Comparison of ENCODE assay signal across 8 cellular contexts in genomic region chr2:48531141-48531648, GRCh38. TPM values are rescaled to one million over a fixed set of nuclear protein-coding genes. Genes with fewer than 3 reads are reported as not detected.
DNase-seq lines count a peak whose midpoint lies in the region; ATAC-seq, FAIRE-seq and TF ChIP-seq lines count a peak whose summit lies in the region.

No MANE protein-coding gene starts in this region.

- H3K36me3 Mint-ChIP-seq in IgD-negative memory B cell = peaks cover 5% of the 10 kb centered on the region

- H3K9ac ChIP-seq in K562 (ENCODE audit: insufficient read depth in 1 of 2, low read depth in 2 of 2, low read length in 2 of 2) (no peak overlapping the region; a peak in 1 of 4 replicates), smooth muscle cell (ENCODE audit: low read depth) (peak overlapping the region; percentile 94)

- peak overlapping the region; percentile 90; the same call in 1 of the 2 replicates for H2AFZ ChIP-seq in K562 (ENCODE audit: low read depth, low read length)
- no peak overlapping the region for H2AFZ ChIP-seq in smooth muscle cell (ENCODE audit: low read depth)

- POLR2A ChIA-PET in K562 (lab: Yijun Ruan, JAX) = interaction anchor here (0.6 to 1.8 kb wide), 3 partner anchors 9 to 1005 kb away, joined by 3 to 4 read pairs (median 3); no protein-coding TSS in a partner anchor

- H3K4me3 ChIP-seq in K562 = no peak overlapping the region
- H3K4me3 ChIP-seq in smooth muscle cell = peak overlapping the region; percentile 91

- H3K4me1 ChIP-seq in K562 (replicated peaks in 1 of 2; ENCODE audit: control insufficient read depth in 2 of 2, insufficient read depth in 2 of 2, low read length in 2 of 2) (peaks cover 3 to 12% of the 10 kb centered on the region in 2 experiments; a peak in 3 of 5 replicates), smooth muscle cell (ENCODE audit: low read depth) (peaks cover 28% of the 10 kb centered on the region)

- H3K4me2 ChIP-seq in K562 (ENCODE audit: insufficient read depth, low read length) = 0 out of 2 replicates have a peak overlapping the region, but pooled peaks have one; percentile 79
- H3K4me2 ChIP-seq in smooth muscle cell = peak overlapping the region; percentile 88

- no peaks in the 10 kb centered on the region for H3K9me3 Mint-ChIP-seq in IgD-negative memory B cell

- TF ChIP-seq POLR2A in K562 (conservative IDR thresholded peaks at IDR 0.05) = no peak

- FAIRE-seq in K562 (lab: Jason Lieb, UNC) = peak; percentile 58

- no peaks in the 10 kb centered on the region for H3K9me1 ChIP-seq in K562 (ENCODE audit: control insufficient read depth, insufficient read depth, low read length)

- TF ChIP-seq RAD21 in K562 (CRISPR knock-in tag; conservative IDR thresholded peaks at IDR 0.05 in 1 of 2, IDR thresholded peaks at IDR 0.05 in 1 of 2) = no peak

- H4K20me1 ChIP-seq in K562 (replicated peaks; ENCODE audit: control insufficient read depth, insufficient read depth, low read length) = no peaks in the 10 kb centered on the region
- H4K20me1 ChIP-seq in smooth muscle cell (ENCODE audit: low read depth) = peaks cover 41% of the 10 kb centered on the region

- intact Hi-C loops in K562 (cut with micrococcal nuclease) = loop anchor here (5.0 kb wide), 1 partner anchor 59 kb away; no protein-coding TSS in a partner anchor

- in situ Hi-C loops in K562 (cut with MboI) = no loop called here

- peak overlapping the region in 1 of 3 donors; percentile 17 for H3K27ac Mint-ChIP-seq in IgD-negative memory B cell

- peak overlapping the region; percentile 2 to 91 (median 37) for H3K4me3 Mint-ChIP-seq in IgD-negative memory B cell

- WGBS in K562 (ENCODE audit: insufficient coverage, low coverage, missing lambda C conversion rate) = 21% methylated on average over 6 of the region's 6 CpGs
- 0% methylated on average over 6 of the region's 6 CpGs for WGBS in smooth muscle cell (ENCODE audit: low lambda C conversion rate)

- no TSS peak for BruUV-seq in K562 (replicated peaks; lab: Mats Ljungman, UMichigan)

- H3F3A ChIP-seq in smooth muscle cell (ENCODE audit: low read depth) = peaks cover 32% of the 10 kb centered on the region

- TF ChIP-seq EP300 in K562 (IDR thresholded peaks at IDR 0.05; ENCODE audit: low read length) = no peak

- H3K36me3 ChIP-seq in K562 (ENCODE audit: control insufficient read depth, insufficient read depth, low read length) = no peaks in the 10 kb centered on the region
- H3K36me3 ChIP-seq in smooth muscle cell (ENCODE audit: low read depth) = no peaks in the 10 kb centered on the region

- DNase-seq in AG09319 (ENCODE audit: extremely low read depth, low read depth) = peak; percentile 81
- DNase-seq in K562 (ENCODE audit: extremely low read depth in 1 of 4, low spot score in 3 of 4) = no peak
- DNase-seq in iPS-NIHi7 (ENCODE audit: extremely low spot score) = peak; percentile 45
- peak; percentile 50 for DNase-seq in smooth muscle cell (lab: John Stamatoyannopoulos, UW; ENCODE audit: unreplicated experiment)
- no peak for DNase-seq in NCI-H1092 (lab: John Stamatoyannopoulos, UW)

- ATAC-seq in K562 (no peak), HG03280 (IDR thresholded peaks at IDR 0.05; ENCODE audit: unreplicated experiment) (no peak), GM21529 (IDR thresholded peaks at IDR 0.05; ENCODE audit: unreplicated experiment) (no peak)

- no peaks in the 10 kb centered on the region for H3K9me3 ChIP-seq in K562 (replicated peaks; ENCODE audit: control insufficient read depth, insufficient read depth, low read depth, low read length)
- no peaks in the 10 kb centered on the region for H3K9me3 ChIP-seq in smooth muscle cell (replicated peaks; ENCODE audit: low read depth)

- H3K4me1 Mint-ChIP-seq in IgD-negative memory B cell = peaks cover 3 to 9% (median 5%) of the 10 kb centered on the region in 3 donors

- no peak for TF ChIP-seq CTCF in AG09319 (IDR thresholded peaks at IDR 0.05; ENCODE audit: low read depth, low read length)
- no peak for TF ChIP-seq CTCF in K562 (IDR thresholded peaks at IDR 0.05 in 2 of 3, conservative IDR thresholded peaks at IDR 0.05 in 1 of 3; ENCODE audit: insufficient read depth in 2 of 3, low read depth in 1 of 3, low read length in 3 of 3)
- TF ChIP-seq CTCF in smooth muscle cell (IDR thresholded peaks at IDR 0.05; ENCODE audit: borderline replicate concordance, insufficient read depth, poor library complexity, severe bottlenecking) = no peak

- H3K79me2 ChIP-seq in K562 (ENCODE audit: control insufficient read depth, insufficient read depth, low read length) (no peaks in the 10 kb centered on the region), smooth muscle cell (ENCODE audit: low read depth) (peaks cover 45% of the 10 kb centered on the region)

- CTCF ChIA-PET in K562 (lab: Yijun Ruan, JAX; ENCODE audit: low intra/inter-chr PET ratio) = no interaction called here

- H3K27me3 ChIP-seq in K562 (ENCODE audit: control insufficient read depth in 2 of 2, insufficient read depth in 2 of 2, low read length in 2 of 2) (no peaks in the 10 kb centered on the region), smooth muscle cell (ENCODE audit: low read depth) (no peaks in the 10 kb centered on the region)

- no peak overlapping the region for H3K27ac ChIP-seq in K562 (ENCODE audit: extremely low read depth, low read depth, low read length)
- peak overlapping the region; percentile 91 for H3K27ac ChIP-seq in smooth muscle cell (ENCODE audit: low read depth)

- no peaks in the 10 kb centered on the region for H3K27me3 Mint-ChIP-seq in IgD-negative memory B cell

TF ChIP-seq in K562, 482 proteins besides CTCF, POLR2A, EP300 and RAD21 (continues in another document):
- TF ChIP-seq ZNF175 (CRISPR knock-in tag; IDR thresholded peaks at IDR 0.05; ENCODE audit: low read depth) = no peak
- TF ChIP-seq RUNX1 (IDR thresholded peaks at IDR 0.05; ENCODE audit: low read depth) = no peak
- TF ChIP-seq HSF4 (CRISPR knock-in tag; IDR thresholded peaks at IDR 0.05; ENCODE audit: borderline replicate concordance) = no peak
- TF ChIP-seq ETV1 (tag; conservative IDR thresholded peaks at IDR 0.05; ENCODE audit: low read depth) = no peak
- no peak for TF ChIP-seq COPS2 (conservative IDR thresholded peaks at IDR 0.05)
- TF ChIP-seq ZNF253 (CRISPR knock-in tag; conservative IDR thresholded peaks at IDR 0.05) = no peak
- no peak for TF ChIP-seq ZNF395 (CRISPR knock-in tag; IDR thresholded peaks at IDR 0.05)
- TF ChIP-seq DEAF1 (CRISPR knock-in tag; IDR thresholded peaks at IDR 0.05) = no peak
- no peak for TF ChIP-seq ARHGAP35 (IDR thresholded peaks at IDR 0.05; ENCODE audit: partially characterized antibody)
- no peak for TF ChIP-seq BCL6 (CRISPR knock-in tag; IDR thresholded peaks at IDR 0.05)

RNA-seq across cellular contexts. Expression of gene STON1, which starts 1.2 kb away (rescaled TPM):
- 0.06 TPM for polyA plus RNA-seq in IgD-negative memory B cell
- 1.9 and 3.2 TPM in 2 replicates for total RNA-seq in K562 (2011; cell fraction: chromatin; rRNA removed; ENCODE audit: low replicate concordance)
- 2.0 and 2.1 TPM in 2 replicates for total RNA-seq in K562 (2011; cell fraction: nucleolus; rRNA removed)
- total RNA-seq in K562 (2011; cell fraction: nucleoplasm; rRNA removed) = 4.1 and 4.2 TPM in 2 replicates
- 0.37 and 0.68 TPM in 2 replicates for total RNA-seq in K562 (2014; rRNA removed)
- 0.54 and 0.55 TPM in 2 replicates for total RNA-seq in K562 (2014; rRNA removed; fragmentation: Illumina TruSeq; extraction: Trizol)
- total RNA-seq in K562 (2015; rRNA removed; fragmentation: Illumina TruSeq; extraction: Trizol) = 0.22 and 0.23 TPM in 2 replicates
- 0.96 and 0.98 TPM in 2 replicates for total RNA-seq in K562 (2021)
- 1.2 TPM in 2 replicates for polyA plus RNA-seq in K562 (2011; rRNA removed)
- polyA plus RNA-seq in K562 (2011; cell fraction: cytosol; rRNA removed) = 0.60 and 0.88 TPM in 2 replicates
- 0.97 and 1.4 TPM in 2 replicates for polyA plus RNA-seq in K562 (2011; cell fraction: nucleus; rRNA removed)
- polyA plus RNA-seq in K562 (2012) = 0.49 and 1.00 TPM in 2 replicates
- 0.47 and 0.59 TPM in 2 replicates for polyA plus RNA-seq in K562 (2014; fragmentation: Illumina TruSeq; extraction: Trizol)
- under 1 TPM; 0.07 to 0.22 TPM for polyA plus RNA-seq in K562 (2014; fragmentation: Nextera tagmentation; extraction: Ambion mirVana)
- 0.52 and 0.94 TPM in 2 replicates for polyA plus RNA-seq in K562 (2014; rRNA removed)
- 2.0 and 2.7 TPM in 2 replicates for polyA minus RNA-seq in K562 (2011; rRNA and poly(A)+ RNA removed)
- polyA minus RNA-seq in K562 (2011; cell fraction: cytosol; rRNA and poly(A)+ RNA removed) = 0.48 and 0.55 TPM in 2 replicates
- polyA minus RNA-seq in K562 (2011; cell fraction: nucleus; rRNA and poly(A)+ RNA removed) = 0.67 and 1.00 TPM in 2 replicates
- total RNA-seq in smooth muscle cell = 56.6 and 60.3 TPM in 2 replicates
- polyA plus RNA-seq in smooth muscle cell = 13.8 and 15.3 TPM in 2 replicates

Comparison
In these comparisons a context has a peak if more than half of its experiments do, and no peak if none do; other contexts are left out.
1. DNase-seq: peak in AG09319 (single experiment), iPS-NIHi7 (single experiment) and smooth muscle cell (single experiment); none in K562 (0 of 4) and NCI-H1092 (single experiment).